26 cellular contexts compared by ENCODE assay signal in the genomic region with DNA sequence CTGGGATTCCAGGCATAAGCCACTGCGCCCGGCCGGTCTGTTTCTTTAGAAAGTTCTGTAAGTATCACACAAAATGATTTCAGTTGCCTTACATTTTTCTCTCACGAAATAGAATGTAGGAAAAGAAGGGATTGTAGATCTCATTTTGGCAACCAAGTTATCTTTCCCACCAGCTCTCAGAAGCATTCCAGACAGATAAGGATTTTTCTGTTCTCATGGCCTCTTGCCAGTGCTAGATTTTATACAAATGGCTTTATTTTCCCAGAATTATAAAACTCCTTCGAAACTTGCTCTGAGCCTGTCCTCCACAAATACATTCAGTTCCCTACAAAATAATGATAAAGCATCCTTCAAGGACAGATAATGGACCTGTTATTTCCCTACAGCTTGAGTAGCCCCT. TPM values are rescaled to one million over a fixed set of nuclear protein-coding genes. Genes with fewer than 3 reads are reported as not detected.
"Had no signal": no experiment of that assay in that cellular context is flagged by ENCODE, and none has a peak within 500 bp of the region (broad histone marks: within the 10 kb centered on the region; RNA-seq: fewer than 3 reads in every experiment).

No MANE protein-coding gene starts in this region.

- H3K27ac ChIP-seq: coronary artery, left ventricle myocardium inferior, lower lobe of right lung, neural progenitor cell, pancreas had no signal

- H3K4me1 Mint-ChIP-seq: immature natural killer cell, memory B cell, neural progenitor cell had no signal

- DNase-seq: cerebellar nuclear complex; effector CD4-positive, alpha-beta T cell; endodermal cell; erythroblast; foreskin fibroblast; immature natural killer cell; kidney; left cardiac atrium; left ventricle myocardium inferior; lower lobe of right lung; midbrain; occipital lobe; pancreas; right cardiac atrium; small intestine; stimulated activated CD4-positive, alpha-beta T cell treated with anti-CD3 and anti-CD28 coated beads, Interleukin-12 subunit alpha, Interleukin-12 subunit beta, amount 100 ng/mL, for 4 hours; stimulated activated naive CD8-positive, alpha-beta T cell treated with anti-CD3 and anti-CD28 coated beads, Interleukin-15, Interleukin-2, amounts not matched to agents 100 U/mL and 50 U/mL, for 24 hours; trophoblast cell had no signal

- H3K4me3 Mint-ChIP-seq: endodermal cell; immature natural killer cell; memory B cell; natural killer cell treated with Interleukin-12 subunit alpha and Interleukin-12 subunit beta and Interleukin-15 and Interleukin-18, amount 100 ng/mL, for 72 hours; neural progenitor cell had no signal

- H2AFZ ChIP-seq: neural progenitor cell had no signal

- H3K4me2 ChIP-seq: neural progenitor cell had no signal

- H3K27me3 ChIP-seq: neural progenitor cell, pancreas had no signal

- H3K9me3 ChIP-seq: left ventricle myocardium inferior, lower lobe of right lung, pancreas had no signal

- H3K27me3 Mint-ChIP-seq: memory B cell; natural killer cell treated with Interleukin-12 subunit alpha and Interleukin-12 subunit beta and Interleukin-15 and Interleukin-18, amount 100 ng/mL, for 72 hours; progenitor cell of endocrine pancreas had no signal

- ATAC-seq: left cardiac atrium; lower lobe of right lung; natural killer cell treated with Interleukin-12 subunit alpha and Interleukin-12 subunit beta and Interleukin-15 and Interleukin-18, amount 100 ng/mL, for 72 hours; right cardiac atrium; stimulated activated naive CD8-positive, alpha-beta T cell treated with anti-CD3 and anti-CD28 coated beads, Interleukin-15, Interleukin-2, amounts not matched to agents 100 U/mL and 50 U/mL, for 24 hours had no signal

- H3K4me3 ChIP-seq: coronary artery, left ventricle myocardium inferior, lower lobe of right lung, neural progenitor cell, pancreas had no signal

- H3K27ac Mint-ChIP-seq: endodermal cell; memory B cell; natural killer cell treated with Interleukin-12 subunit alpha and Interleukin-12 subunit beta and Interleukin-15 and Interleukin-18, amount 100 ng/mL, for 72 hours; neural progenitor cell; progenitor cell of endocrine pancreas had no signal

- H3K4me1 ChIP-seq: lower lobe of right lung, neural progenitor cell, pancreas had no signal

- H3K9me3 Mint-ChIP-seq: endodermal cell; immature natural killer cell; memory B cell; natural killer cell treated with Interleukin-12 subunit alpha and Interleukin-12 subunit beta and Interleukin-15 and Interleukin-18, amount 100 ng/mL, for 72 hours; neural progenitor cell had no signal

- H3K9ac ChIP-seq: neural progenitor cell had no signal

RNA-seq across cellular contexts. Expression of a gene that starts 58.3 kb away (rescaled TPM):
- total RNA-seq: dermis microvascular lymphatic vessel endothelial cell, endothelial cell of umbilical vein, kidney, left cardiac atrium, left ventricle myocardium inferior, occipital lobe, progenitor cell of endocrine pancreas, right cardiac atrium, urinary bladder had no signal
- polyA plus RNA-seq: endothelial cell of umbilical vein, immature natural killer cell, right cardiac atrium, urinary bladder had no signal
